Comparison of ENCODE assay signal across 12 cellular contexts in genomic region chr13:23674795-23675640, GRCh38.
A peak's percentile ranks its signal among the peaks of the same experiment; 100 is the strongest.
DNase-seq lines count a peak whose midpoint lies in the region; ATAC-seq, FAIRE-seq and TF ChIP-seq lines count a peak whose summit lies in the region.
"Had no signal": no experiment of that assay in that cellular context is flagged by ENCODE, and none has a peak within 500 bp of the region (broad histone marks: within the 10 kb centered on the region; RNA-seq: fewer than 3 reads in every experiment).

No MANE protein-coding gene starts in this region.

- H3K4me2 ChIP-seq in A549 = peak overlapping the region; percentile 57
- H3K4me2 ChIP-seq: BLaER1 treated with 17β-estradiol and CSF1 and Interleukin-3, amounts not matched to agents 10 nM and 100 nM had no signal

- TF ChIP-seq CTCF in A549 (IDR thresholded peaks at IDR 0.05) = no peak
- no peak for TF ChIP-seq CTCF in fibroblast of mammary gland (conservative IDR thresholded peaks at IDR 0.05; ENCODE audit: control insufficient read depth, insufficient read depth, low read depth, low read length)
- no peak for TF ChIP-seq CTCF in CD14-positive monocyte (IDR thresholded peaks at IDR 0.05)

- H3K36me3 Mint-ChIP-seq in stimulated activated naive B cell treated with anti-CD40 and anti-IgM and Interleukin-4, amounts not matched to agents 10 μg/mL and 1 μg/mL and 100 μg/mL, for 72 hours = no peaks in the 10 kb centered on the region
- no peaks in the 10 kb centered on the region for H3K36me3 Mint-ChIP-seq in CD14-positive monocyte

- H3K9me3 ChIP-seq in A549 = no peaks in the 10 kb centered on the region
- H3K9me3 ChIP-seq: gastrocnemius medialis had no signal

- peaks cover 11 to 19% of the 10 kb centered on the region in 2 donors for H3K27me3 Mint-ChIP-seq in stimulated activated naive B cell treated with anti-CD40 and anti-IgM and Interleukin-4, amounts not matched to agents 10 μg/mL and 1 μg/mL and 100 μg/mL, for 72 hours
- H3K27me3 Mint-ChIP-seq in CD14-positive monocyte (ENCODE audit: low read depth in 3 of 3) = peaks cover 0 to 2% (median 0%) of the 10 kb centered on the region in 3 donors

- H3K4me1 ChIP-seq in A549 = peaks cover 46% of the 10 kb centered on the region
- H3K4me1 ChIP-seq: BLaER1 treated with 17β-estradiol and CSF1 and Interleukin-3, amounts not matched to agents 10 nM and 100 nM had no signal

- no peak for TF ChIP-seq POLR2A in A549 (IDR thresholded peaks at IDR 0.05; ENCODE audit: low read length)

- intact Hi-C loops in CD14-positive monocyte (cut with micrococcal nuclease) = no loop called here

- H3K4me3 ChIP-seq in A549 (no peak overlapping the region), fibroblast of mammary gland (ENCODE audit: control insufficient read depth, low read depth, low read length) (no peak overlapping the region)
- H3K4me3 ChIP-seq: BLaER1 treated with 17β-estradiol and CSF1 and Interleukin-3, amounts not matched to agents 10 nM and 100 nM; gastrocnemius medialis had no signal

- no peaks in the 10 kb centered on the region for H3K9me3 Mint-ChIP-seq in stimulated activated naive B cell treated with anti-CD40 and anti-IgM and Interleukin-4, amounts not matched to agents 10 μg/mL and 1 μg/mL and 100 μg/mL, for 72 hours
- peaks cover 0 to 9% (median 2%) of the 10 kb centered on the region in 7 donors for H3K9me3 Mint-ChIP-seq in CD14-positive monocyte
- H3K9me3 Mint-ChIP-seq: activated T-cell treated with anti-CD3 and anti-CD28 coated beads, Interleukin-2, amount 50 U/mL, for 24 hours had no signal

- H3K27ac ChIP-seq in A549 = peak overlapping the region; percentile 38 to 56; a peak in 1 of 6 replicates
- H3K27ac ChIP-seq: BLaER1 treated with 17β-estradiol and CSF1 and Interleukin-3, amounts not matched to agents 10 nM and 100 nM; gastrocnemius medialis had no signal

- no peak overlapping the region for H3K27ac Mint-ChIP-seq in stimulated activated naive B cell treated with anti-CD40 and anti-IgM and Interleukin-4, amounts not matched to agents 10 μg/mL and 1 μg/mL and 100 μg/mL, for 72 hours
- no peak overlapping the region for H3K27ac Mint-ChIP-seq in CD14-positive monocyte
- H3K27ac Mint-ChIP-seq: activated T-cell treated with anti-CD3 and anti-CD28 coated beads, Interleukin-2, amount 50 U/mL, for 24 hours had no signal

- TF ChIP-seq EP300 in A549 (IDR thresholded peaks at IDR 0.05) = 0 out of 5 replicates have a peak, but pooled peaks of 1 of the 2 experiments have one; percentile 25

- POLR2A ChIA-PET in A549 (lab: Yijun Ruan, JAX) = no interaction called here

- no peak for TF ChIP-seq RAD21 in A549 (conservative IDR thresholded peaks at IDR 0.05 in 1 of 2, IDR thresholded peaks at IDR 0.05 in 1 of 2)

- CTCF ChIA-PET in A549 (lab: Yijun Ruan, JAX) = interaction anchor here (1.5 kb wide), 1 partner anchor 33 kb away, joined by 3 read pairs; no protein-coding TSS in a partner anchor

- WGBS in A549 (ENCODE audit: missing lambda C conversion rate) = 27% methylated on average over 5 of the region's 5 CpGs

- ATAC-seq in A549 = peak; percentile 73 to 90; a peak in 5 of 6 replicates
- no peak for ATAC-seq in stimulated activated naive B cell treated with anti-CD40 and anti-IgM and Interleukin-4, amounts not matched to agents 10 μg/mL and 1 μg/mL and 100 μg/mL, for 72 hours (replicated peaks)

- no peak for FAIRE-seq in A549 (lab: Jason Lieb, UNC)

- DNase-seq in A549 (ENCODE audit: low read depth in 1 of 2, low spot score in 1 of 2) (peak; percentile 57 to 60), ELR (ENCODE audit: low read depth) (peak; percentile 96), SHP77 treated with DMSO at 0.1 percent for 48 hours (lab: John Stamatoyannopoulos, UW) (peak; percentile 99), fibroblast of mammary gland (ENCODE audit: low read depth) (peak; percentile 96), kidney glomerular epithelial cell (lab: John Stamatoyannopoulos, UW) (no peak), COLO829 (ENCODE audit: low spot score) (no peak), CD14-positive monocyte (ENCODE audit: low spot score) (no peak)
- no peak for DNase-seq in stimulated activated naive B cell treated with anti-CD40 and anti-IgM and Interleukin-4, amounts not matched to agents 10 μg/mL and 1 μg/mL and 100 μg/mL, for 72 hours
- DNase-seq: activated T-cell treated with anti-CD3 and anti-CD28 coated beads, Interleukin-2, amount 50 U/mL, for 24 hours; gastrocnemius medialis; NCI-H446 had no signal

- H3K4me3 Mint-ChIP-seq in stimulated activated naive B cell treated with anti-CD40 and anti-IgM and Interleukin-4, amounts not matched to agents 10 μg/mL and 1 μg/mL and 100 μg/mL, for 72 hours = no peak overlapping the region
- H3K4me3 Mint-ChIP-seq in CD14-positive monocyte = no peak overlapping the region
- H3K4me3 Mint-ChIP-seq: activated T-cell treated with anti-CD3 and anti-CD28 coated beads, Interleukin-2, amount 50 U/mL, for 24 hours had no signal

- H3K4me1 Mint-ChIP-seq in stimulated activated naive B cell treated with anti-CD40 and anti-IgM and Interleukin-4, amounts not matched to agents 10 μg/mL and 1 μg/mL and 100 μg/mL, for 72 hours = no peaks in the 10 kb centered on the region
- no peaks in the 10 kb centered on the region for H3K4me1 Mint-ChIP-seq in CD14-positive monocyte

TF ChIP-seq in A549, 52 proteins besides CTCF, POLR2A, EP300 and RAD21:
- TF ChIP-seq, protein P1, sequence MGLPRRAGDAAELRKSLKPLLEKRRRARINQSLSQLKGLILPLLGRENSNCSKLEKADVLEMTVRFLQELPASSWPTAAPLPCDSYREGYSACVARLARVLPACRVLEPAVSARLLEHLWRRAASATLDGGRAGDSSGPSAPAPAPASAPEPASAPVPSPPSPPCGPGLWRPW (IDR thresholded peaks at IDR 0.05) = 0 out of 2 replicates have a peak, but pooled peaks have one; percentile 21
- no peak for TF ChIP-seq SREBF2 (IDR thresholded peaks at IDR 0.05)
- no peak for TF ChIP-seq KDM5A (IDR thresholded peaks at IDR 0.05)
- TF ChIP-seq CEBPB (IDR thresholded peaks at IDR 0.05) = peak; percentile 39 to 62; a peak in 3 of 4 replicates
- no peak for TF ChIP-seq ZC3H11A (IDR thresholded peaks at IDR 0.05)
- TF ChIP-seq FOSL2 (IDR thresholded peaks at IDR 0.05) = peak; percentile 35
- TF ChIP-seq FOSL2 (CRISPR knock-in tag; IDR thresholded peaks at IDR 0.05) = peak; percentile 84
- TF ChIP-seq GATA3 (IDR thresholded peaks at IDR 0.05; ENCODE audit: borderline replicate concordance) = peak; percentile 31; the same call in 1 of the 2 replicates
- TF ChIP-seq TP53 (CRISPR knock-in tag; IDR thresholded peaks at IDR 0.05) = no peak
- no peak for TF ChIP-seq MAX (IDR thresholded peaks at IDR 0.05)
- TF ChIP-seq BHLHE40 (IDR thresholded peaks at IDR 0.05; ENCODE audit: low read depth, low read length) = 0 out of 2 replicates have a peak, but pooled peaks have one; percentile 21
- TF ChIP-seq JUNB (IDR thresholded peaks at IDR 0.05) = peak; percentile 51; the same call in 1 of the 2 replicates
- no peak for TF ChIP-seq CBX2 (IDR thresholded peaks at IDR 0.05; ENCODE audit: borderline replicate concordance, low read depth)

Comparison
In these comparisons a context has a peak if more than half of its experiments do, and no peak if none do; other contexts are left out.
1. ATAC-seq: peak in A549 (2 of 2); none in stimulated activated naive B cell treated with anti-CD40 and anti-IgM and Interleukin-4, amounts not matched to agents 10 μg/mL and 1 μg/mL and 100 μg/mL, for 72 hours (0 of 2).
2. DNase-seq: peak in A549 (2 of 2), ELR (single experiment), SHP77 treated with DMSO at 0.1 percent for 48 hours (single experiment) and fibroblast of mammary gland (single experiment); none in kidney glomerular epithelial cell (single experiment), COLO829 (single experiment), stimulated activated naive B cell treated with anti-CD40 and anti-IgM and Interleukin-4, amounts not matched to agents 10 μg/mL and 1 μg/mL and 100 μg/mL, for 72 hours (single experiment) and CD14-positive monocyte (single experiment).